In genomic region chr19:51323481-51323891, GRCh38 we compare ENCODE assay signal across 25 cellular contexts. TPM values are rescaled to one million over a fixed set of nuclear protein-coding genes. Genes with fewer than 3 reads are reported as not detected.
DNase-seq lines count a peak whose midpoint lies in the region; ATAC-seq, FAIRE-seq and TF ChIP-seq lines count a peak whose summit lies in the region.
"Had no signal": no experiment of that assay in that cellular context is flagged by ENCODE, and none has a peak within 500 bp of the region (broad histone marks: within the 10 kb centered on the region; RNA-seq: fewer than 3 reads in every experiment).

No MANE protein-coding gene starts in this region.

- no peak for ATAC-seq in HepG2
- ATAC-seq in central memory CD8-positive, alpha-beta T cell (replicated peaks; ENCODE audit: extremely low read depth, poor library complexity, severe bottlenecking): no peak
- ATAC-seq: Panc1 had no signal

- DNase-seq in HepG2 (ENCODE audit: low spot score) (no peak), retina (peak; percentile 67), DMS 273 treated with DMSO at 0.1 percent for 48 hours (lab: John Stamatoyannopoulos, UW) (no peak), DMS114 treated with DMSO at 0.1 percent for 48 hours (lab: John Stamatoyannopoulos, UW; ENCODE audit: unreplicated experiment) (no peak)
- DNase-seq in central memory CD8-positive, alpha-beta T cell (ENCODE audit: low spot score in 2 of 2): no peak
- no peak for DNase-seq in stimulated activated CD4-positive, alpha-beta T cell treated with anti-CD3 and anti-CD28 coated beads, Interleukin-15, amount 100 ng/mL, for 24 hours
- DNase-seq: CD4-positive, CD25-positive, alpha-beta regulatory T cell; EL; GDM1; KG1; MM.1S; NCI-H2029 treated with DMSO at 0.1 percent for 48 hours; NCI-H446 treated with DMSO at 0.1 percent for 48 hours; NCI-H526; NCI-H82; SHP77 had no signal

- CTCF ChIA-PET in HepG2 (lab: Yijun Ruan, JAX; ENCODE audit: low intra/inter-chr PET ratio, low total read pairs): no interaction called here

- BruUV-seq in HepG2 (replicated peaks; lab: Mats Ljungman, UMichigan): no TSS peak

- no peak for TF ChIP-seq RAD21 in liver (IDR thresholded peaks at IDR 0.05)
- TF ChIP-seq RAD21 in HepG2 (CRISPR knock-in tag; IDR thresholded peaks at IDR 0.05): no peak

- peak overlapping the region; percentile 77 for H3K27ac Mint-ChIP-seq in central memory CD8-positive, alpha-beta T cell (ENCODE audit: low read depth)
- H3K27ac Mint-ChIP-seq: CD4-positive, CD25-positive, alpha-beta regulatory T cell had no signal

- H3K27me3 Mint-ChIP-seq in central memory CD8-positive, alpha-beta T cell: peaks cover 55% of the 10 kb centered on the region

- POLR2A ChIA-PET in HepG2 (lab: Yijun Ruan, JAX): interaction anchor here (1.1 kb wide), 1 partner anchor 13 kb away, joined by 3 read pairs; no protein-coding TSS in a partner anchor

- no peak for TF ChIP-seq POLR2A in HepG2 (IDR thresholded peaks at IDR 0.05; ENCODE audit: insufficient read depth in 1 of 2, low read depth in 2 of 2, low read length in 2 of 2)

- no peaks in the 10 kb centered on the region for H3K9me3 ChIP-seq in liver (ENCODE audit: control insufficient read depth in 4 of 4, low read length in 3 of 4)
- no peaks in the 10 kb centered on the region for H3K9me3 ChIP-seq in HepG2 (ENCODE audit: low read length)

- peaks cover 0 to 9% (median under 1%) of the 10 kb centered on the region in 4 donors for H3K4me1 ChIP-seq in liver (ENCODE audit: control insufficient read depth in 4 of 4, insufficient read depth in 4 of 4, low read length in 3 of 4)
- H3K4me1 ChIP-seq in HepG2 (ENCODE audit: insufficient read depth, low read length): peaks cover 32% of the 10 kb centered on the region

- no peak overlapping the region for H3K4me3 Mint-ChIP-seq in central memory CD8-positive, alpha-beta T cell

- no peak overlapping the region for H3K4me2 ChIP-seq in HepG2 (ENCODE audit: low read depth, low read length)
- H3K4me2 ChIP-seq: BLaER1 had no signal

- in situ Hi-C loops in HepG2 (cut with HindIII; ENCODE audit: extremely low pct_ligation_motif_present, low pct_unique_long_range_greater_than_20kb): no loop called here

- peak overlapping the region; percentile 36 to 50 for H3K27ac ChIP-seq in liver (ENCODE audit: low read depth in 1 of 2, low read length in 2 of 2)
- no peak overlapping the region for H3K27ac ChIP-seq in HepG2 (ENCODE audit: extremely low read length, insufficient read depth, low read length)
- H3K27ac ChIP-seq: BLaER1, RWPE1 had no signal

- TF ChIP-seq CTCF in liver (IDR thresholded peaks at IDR 0.05; ENCODE audit: low read depth, low read length, missing input control) (no peak), HepG2 (CRISPR knock-in tag; IDR thresholded peaks at IDR 0.05) (no peak)

- intact Hi-C loops in HepG2 (cut with micrococcal nuclease; ENCODE audit: unreplicated experiment): no loop called here

- TF ChIP-seq EP300 in HepG2 (IDR thresholded peaks at IDR 0.05; ENCODE audit: low read depth in 2 of 2, low read length in 2 of 2) (no peak), HepG2 (CRISPR knock-in tag; IDR thresholded peaks at IDR 0.05; ENCODE audit: borderline replicate concordance) (no peak)

- H3K27me3 ChIP-seq in liver (ENCODE audit: control insufficient read depth in 4 of 4, insufficient read depth in 4 of 4, low read length in 3 of 4) (peaks cover 0 to 4% (median 0%) of the 10 kb centered on the region in 4 donors), HepG2 (ENCODE audit: control insufficient read depth in 1 of 2, insufficient read depth in 2 of 2, low read length in 2 of 2) (peaks cover 8 to 45% of the 10 kb centered on the region in 2 experiments; a peak in 4 of 5 replicates)

- 75% methylated on average over 22 of the region's 22 CpGs for whole genome bisulfite sequencing in liver
- WGBS in HepG2 (ENCODE audit: low lambda C conversion rate): 30% methylated on average over 15 of the region's 22 CpGs

- H2AFZ ChIP-seq in HepG2 (ENCODE audit: low read length): no peak overlapping the region

- H3K9ac ChIP-seq in liver (ENCODE audit: low read depth in 1 of 2, low read length in 2 of 2) (no peak overlapping the region), HepG2 (ENCODE audit: insufficient read depth, low read depth, low read length) (no peak overlapping the region)
- H3K9ac ChIP-seq: BLaER1 had no signal

- H3K4me1 Mint-ChIP-seq in central memory CD8-positive, alpha-beta T cell: no peaks in the 10 kb centered on the region

- no peaks in the 10 kb centered on the region for H3K36me3 ChIP-seq in liver (ENCODE audit: control insufficient read depth in 4 of 4, insufficient read depth in 3 of 4, low read depth in 1 of 4, low read length in 3 of 4)
- H3K36me3 ChIP-seq in HepG2 (replicated peaks in 1 of 2; ENCODE audit: control insufficient read depth in 1 of 2, insufficient read depth in 2 of 2, low read length in 2 of 2): no peaks in the 10 kb centered on the region
- H3K36me3 ChIP-seq: BLaER1 had no signal

- no peaks in the 10 kb centered on the region for H3K9me3 Mint-ChIP-seq in central memory CD8-positive, alpha-beta T cell

- H3K4me3 ChIP-seq in liver (ENCODE audit: low read depth in 1 of 3, low read length in 3 of 3): no peak overlapping the region
- H3K4me3 ChIP-seq in HepG2 (replicated peaks in 1 of 3; ENCODE audit: insufficient read depth in 1 of 3, low read depth in 2 of 3, low read length in 3 of 3): no peak overlapping the region
- H3K4me3 ChIP-seq: BLaER1 had no signal

- H3K36me3 Mint-ChIP-seq in central memory CD8-positive, alpha-beta T cell (ENCODE audit: insufficient read depth): peaks cover 2% of the 10 kb centered on the region
- H3K36me3 Mint-ChIP-seq: CD4-positive, CD25-positive, alpha-beta regulatory T cell had no signal

- H4K20me1 ChIP-seq in HepG2 (ENCODE audit: insufficient read depth, low read length): no peaks in the 10 kb centered on the region

- FAIRE-seq in HepG2 (lab: Jason Lieb, UNC): no peak
- FAIRE-seq: D721Med, GM12891 had no signal

- no peaks in the 10 kb centered on the region for H3K79me2 ChIP-seq in HepG2 (ENCODE audit: insufficient read depth, low read length)

RNA-seq across cellular contexts. Expression of gene IGLON5, which starts 12.0 kb away (rescaled TPM):
- total RNA-seq in liver: under 1 TPM in 1 of 2 donors, not detected in 1; 0.25 TPM
- polyA plus RNA-seq in liver: under 1 TPM; 0.25 to 0.46 TPM
- 0.04 TPM in 1 of 2 replicates, not detected in the other for total RNA-seq in HepG2 (2016; rRNA removed; fragmentation: Illumina TruSeq; extraction: Trizol)
- not detected in 2 replicates for total RNA-seq in HepG2 (2016; cell fraction: cytosol; rRNA removed; fragmentation: Illumina TruSeq; extraction: Trizol; ENCODE audit: low read depth)
- not detected in 2 replicates for total RNA-seq in HepG2 (2016; cell fraction: insoluble cytoplasmic fraction; rRNA removed; fragmentation: Illumina TruSeq; extraction: Trizol)
- total RNA-seq in HepG2 (2016; cell fraction: membrane; rRNA removed; fragmentation: Illumina TruSeq; extraction: Trizol): not detected in 2 replicates
- total RNA-seq in HepG2 (2016; cell fraction: nucleus; rRNA removed; fragmentation: Illumina TruSeq; extraction: Trizol): not detected in 2 replicates
- 5.7 and 6.2 TPM in 2 replicates for polyA plus RNA-seq in HepG2 (2011; rRNA removed)
- polyA plus RNA-seq in HepG2 (2011; cell fraction: cytosol; rRNA removed): 6.3 and 7.1 TPM in 2 replicates
- polyA plus RNA-seq in HepG2 (2011; cell fraction: nucleus; rRNA removed): 5.8 and 6.8 TPM in 2 replicates
- 2.9 and 6.1 TPM in 2 replicates for polyA plus RNA-seq in HepG2 (2012)
- not detected in 2 replicates for polyA plus RNA-seq in HepG2 (2016; cell fraction: cytosol; fragmentation: Illumina TruSeq; extraction: Trizol; ENCODE audit: low read depth)
- polyA plus RNA-seq in HepG2 (2016; cell fraction: insoluble cytoplasmic fraction; fragmentation: Illumina TruSeq; extraction: Trizol; ENCODE audit: low read depth): not detected in 2 replicates
- polyA plus RNA-seq in HepG2 (2016; cell fraction: membrane; fragmentation: Illumina TruSeq; extraction: Trizol; ENCODE audit: low read depth): not detected in 2 replicates
- not detected in 2 replicates for polyA plus RNA-seq in HepG2 (2016; cell fraction: nucleus; fragmentation: Illumina TruSeq; extraction: Trizol; ENCODE audit: insufficient read depth, low read depth)
- polyA minus RNA-seq in HepG2 (2011; rRNA and poly(A)+ RNA removed; ENCODE audit: low replicate concordance): 2.6 TPM in 1 of 2 replicates, not detected in the other
- polyA minus RNA-seq in HepG2 (2011; cell fraction: cytosol; rRNA and poly(A)+ RNA removed): 0.40 and 0.62 TPM in 2 replicates
- 0.37 and 0.39 TPM in 2 replicates for polyA minus RNA-seq in HepG2 (2011; cell fraction: nucleus; rRNA and poly(A)+ RNA removed)
- total RNA-seq: A172; CD4-positive, CD25-positive, alpha-beta regulatory T cell; HT1080 had no signal
- polyA plus RNA-seq: CD4-positive, CD25-positive, alpha-beta regulatory T cell had no signal

RNA-seq across cellular contexts. Expression of gene VSIG10L, which starts 18.5 kb away (rescaled TPM):
- total RNA-seq in liver: under 1 TPM; 0.75 to 0.92 TPM
- 1 to 10 TPM in 1 of 2 donors, under 1 TPM in 1; 0.60 to 1.8 TPM for polyA plus RNA-seq in liver
- total RNA-seq in HepG2 (2016; rRNA removed; fragmentation: Illumina TruSeq; extraction: Trizol): 1.8 and 2.7 TPM in 2 replicates
- 0.62 and 1.0 TPM in 2 replicates for total RNA-seq in HepG2 (2016; cell fraction: cytosol; rRNA removed; fragmentation: Illumina TruSeq; extraction: Trizol; ENCODE audit: low read depth)
- total RNA-seq in HepG2 (2016; cell fraction: insoluble cytoplasmic fraction; rRNA removed; fragmentation: Illumina TruSeq; extraction: Trizol): 1.4 and 2.7 TPM in 2 replicates
- 1.7 and 1.8 TPM in 2 replicates for total RNA-seq in HepG2 (2016; cell fraction: membrane; rRNA removed; fragmentation: Illumina TruSeq; extraction: Trizol)
- 3.5 and 4.0 TPM in 2 replicates for total RNA-seq in HepG2 (2016; cell fraction: nucleus; rRNA removed; fragmentation: Illumina TruSeq; extraction: Trizol)
- 8.0 and 8.5 TPM in 2 replicates for polyA plus RNA-seq in HepG2 (2011; rRNA removed)
- 3.0 and 3.1 TPM in 2 replicates for polyA plus RNA-seq in HepG2 (2011; cell fraction: cytosol; rRNA removed)
- polyA plus RNA-seq in HepG2 (2011; cell fraction: nucleus; rRNA removed): 31.6 and 35.6 TPM in 2 replicates
- 6.0 and 7.0 TPM in 2 replicates for polyA plus RNA-seq in HepG2 (2012)
- polyA plus RNA-seq in HepG2 (2016; cell fraction: cytosol; fragmentation: Illumina TruSeq; extraction: Trizol; ENCODE audit: low read depth): 1.5 and 1.7 TPM in 2 replicates
- polyA plus RNA-seq in HepG2 (2016; cell fraction: insoluble cytoplasmic fraction; fragmentation: Illumina TruSeq; extraction: Trizol; ENCODE audit: low read depth): 3.4 and 4.1 TPM in 2 replicates
- polyA plus RNA-seq in HepG2 (2016; cell fraction: membrane; fragmentation: Illumina TruSeq; extraction: Trizol; ENCODE audit: low read depth): 3.5 and 3.7 TPM in 2 replicates
- 13.3 and 13.8 TPM in 2 replicates for polyA plus RNA-seq in HepG2 (2016; cell fraction: nucleus; fragmentation: Illumina TruSeq; extraction: Trizol; ENCODE audit: insufficient read depth, low read depth)
- 0.75 and 3.1 TPM in 2 replicates for polyA minus RNA-seq in HepG2 (2011; rRNA and poly(A)+ RNA removed; ENCODE audit: low replicate concordance)
- 1.5 and 1.7 TPM in 2 replicates for polyA minus RNA-seq in HepG2 (2011; cell fraction: cytosol; rRNA and poly(A)+ RNA removed)
- polyA minus RNA-seq in HepG2 (2011; cell fraction: nucleus; rRNA and poly(A)+ RNA removed): 7.2 and 9.5 TPM in 2 replicates

RNA-seq across cellular contexts. Expression of gene ETFB, which starts 42.7 kb away (rescaled TPM):
- total RNA-seq in liver (100 to 1,000 TPM; 129 to 324 TPM), HepG2 (2016; rRNA removed; fragmentation: Illumina TruSeq; extraction: Trizol) (678 and 853 TPM in 2 replicates)
- polyA plus RNA-seq in liver (100 to 1,000 TPM; 610 to 713 TPM), HepG2 (2011; rRNA removed) (1,171 and 1,314 TPM in 2 replicates)
- 187 and 190 TPM in 2 replicates for total RNA-seq in HepG2 (2016; cell fraction: cytosol; rRNA removed; fragmentation: Illumina TruSeq; extraction: Trizol; ENCODE audit: low read depth)
- 701 and 868 TPM in 2 replicates for total RNA-seq in HepG2 (2016; cell fraction: insoluble cytoplasmic fraction; rRNA removed; fragmentation: Illumina TruSeq; extraction: Trizol)
- 206 and 231 TPM in 2 replicates for total RNA-seq in HepG2 (2016; cell fraction: membrane; rRNA removed; fragmentation: Illumina TruSeq; extraction: Trizol)
- 228 and 251 TPM in 2 replicates for total RNA-seq in HepG2 (2016; cell fraction: nucleus; rRNA removed; fragmentation: Illumina TruSeq; extraction: Trizol)
- polyA plus RNA-seq in HepG2 (2011; cell fraction: cytosol; rRNA removed): 1,380 and 2,015 TPM in 2 replicates
- polyA plus RNA-seq in HepG2 (2011; cell fraction: nucleus; rRNA removed): 550 and 597 TPM in 2 replicates
- polyA plus RNA-seq in HepG2 (2012): 654 and 683 TPM in 2 replicates
- polyA plus RNA-seq in HepG2 (2016; cell fraction: cytosol; fragmentation: Illumina TruSeq; extraction: Trizol; ENCODE audit: low read depth): 206 and 220 TPM in 2 replicates
- polyA plus RNA-seq in HepG2 (2016; cell fraction: insoluble cytoplasmic fraction; fragmentation: Illumina TruSeq; extraction: Trizol; ENCODE audit: low read depth): 802 and 838 TPM in 2 replicates
- 172 and 183 TPM in 2 replicates for polyA plus RNA-seq in HepG2 (2016; cell fraction: membrane; fragmentation: Illumina TruSeq; extraction: Trizol; ENCODE audit: low read depth)
- 373 and 382 TPM in 2 replicates for polyA plus RNA-seq in HepG2 (2016; cell fraction: nucleus; fragmentation: Illumina TruSeq; extraction: Trizol; ENCODE audit: insufficient read depth, low read depth)
- polyA minus RNA-seq in HepG2 (2011; rRNA and poly(A)+ RNA removed; ENCODE audit: low replicate concordance): 108 and 610 TPM in 2 replicates
- 250 and 276 TPM in 2 replicates for polyA minus RNA-seq in HepG2 (2011; cell fraction: cytosol; rRNA and poly(A)+ RNA removed)
- 141 and 147 TPM in 2 replicates for polyA minus RNA-seq in HepG2 (2011; cell fraction: nucleus; rRNA and poly(A)+ RNA removed)

RNA-seq across cellular contexts. Expression of gene CLDND2, which starts 45.3 kb away (rescaled TPM):
- total RNA-seq in liver (not detected), HepG2 (2016; rRNA removed; fragmentation: Illumina TruSeq; extraction: Trizol) (1.1 and 1.8 TPM in 2 replicates)
- polyA plus RNA-seq in liver (1 to 10 TPM in 1 of 2 donors, under 1 TPM in 1; 0.22 to 3.0 TPM), HepG2 (2011; rRNA removed) (0.84 and 1.6 TPM in 2 replicates)
- total RNA-seq in HepG2 (2016; cell fraction: cytosol; rRNA removed; fragmentation: Illumina TruSeq; extraction: Trizol; ENCODE audit: low read depth): 2.7 and 4.1 TPM in 2 replicates
- total RNA-seq in HepG2 (2016; cell fraction: insoluble cytoplasmic fraction; rRNA removed; fragmentation: Illumina TruSeq; extraction: Trizol): 2.4 TPM in 1 of 2 replicates, not detected in the other
- total RNA-seq in HepG2 (2016; cell fraction: membrane; rRNA removed; fragmentation: Illumina TruSeq; extraction: Trizol): 2.3 TPM in 2 replicates
- total RNA-seq in HepG2 (2016; cell fraction: nucleus; rRNA removed; fragmentation: Illumina TruSeq; extraction: Trizol): 2.7 and 6.2 TPM in 2 replicates
- polyA plus RNA-seq in HepG2 (2011; cell fraction: cytosol; rRNA removed): not detected in 2 replicates
- polyA plus RNA-seq in HepG2 (2011; cell fraction: nucleus; rRNA removed): 1.3 and 2.4 TPM in 2 replicates
- polyA plus RNA-seq in HepG2 (2012): 3.7 and 5.0 TPM in 2 replicates
- 3.6 and 5.6 TPM in 2 replicates for polyA plus RNA-seq in HepG2 (2016; cell fraction: cytosol; fragmentation: Illumina TruSeq; extraction: Trizol; ENCODE audit: low read depth)
- polyA plus RNA-seq in HepG2 (2016; cell fraction: insoluble cytoplasmic fraction; fragmentation: Illumina TruSeq; extraction: Trizol; ENCODE audit: low read depth): 1.3 and 2.6 TPM in 2 replicates
- 2.3 and 2.8 TPM in 2 replicates for polyA plus RNA-seq in HepG2 (2016; cell fraction: membrane; fragmentation: Illumina TruSeq; extraction: Trizol; ENCODE audit: low read depth)
- 5.7 and 13.4 TPM in 2 replicates for polyA plus RNA-seq in HepG2 (2016; cell fraction: nucleus; fragmentation: Illumina TruSeq; extraction: Trizol; ENCODE audit: insufficient read depth, low read depth)
- polyA minus RNA-seq in HepG2 (2011; rRNA and poly(A)+ RNA removed; ENCODE audit: low replicate concordance): 1.4 TPM in 1 of 2 replicates, not detected in the other
- polyA minus RNA-seq in HepG2 (2011; cell fraction: cytosol; rRNA and poly(A)+ RNA removed): not detected in 2 replicates
- 3.0 and 4.2 TPM in 2 replicates for polyA minus RNA-seq in HepG2 (2011; cell fraction: nucleus; rRNA and poly(A)+ RNA removed)
- total RNA-seq: A172; CD4-positive, CD25-positive, alpha-beta regulatory T cell; H4; HT1080 had no signal

RNA-seq across cellular contexts. Expression of gene NKG7, which starts 49.0 kb away (rescaled TPM):
- total RNA-seq in liver: 10 to 100 TPM in 1 of 2 donors, 1 to 10 TPM in 1; 2.0 to 13.6 TPM
- 1 to 10 TPM; 5.3 to 6.2 TPM for polyA plus RNA-seq in liver
- not detected in 2 replicates for total RNA-seq in HepG2 (2016; rRNA removed; fragmentation: Illumina TruSeq; extraction: Trizol)
- total RNA-seq in HepG2 (2016; cell fraction: cytosol; rRNA removed; fragmentation: Illumina TruSeq; extraction: Trizol; ENCODE audit: low read depth): not detected in 2 replicates
- not detected in 2 replicates for total RNA-seq in HepG2 (2016; cell fraction: insoluble cytoplasmic fraction; rRNA removed; fragmentation: Illumina TruSeq; extraction: Trizol)
- not detected in 2 replicates for total RNA-seq in HepG2 (2016; cell fraction: membrane; rRNA removed; fragmentation: Illumina TruSeq; extraction: Trizol)
- total RNA-seq in HepG2 (2016; cell fraction: nucleus; rRNA removed; fragmentation: Illumina TruSeq; extraction: Trizol): not detected in 2 replicates
- polyA plus RNA-seq in HepG2 (2011; rRNA removed): 0.21 and 0.40 TPM in 2 replicates
- 0.16 TPM in 1 of 2 replicates, not detected in the other for polyA plus RNA-seq in HepG2 (2011; cell fraction: cytosol; rRNA removed)
- not detected in 2 replicates for polyA plus RNA-seq in HepG2 (2011; cell fraction: nucleus; rRNA removed)
- 0.25 and 0.42 TPM in 2 replicates for polyA plus RNA-seq in HepG2 (2012)
- not detected in 2 replicates for polyA plus RNA-seq in HepG2 (2016; cell fraction: cytosol; fragmentation: Illumina TruSeq; extraction: Trizol; ENCODE audit: low read depth)
- polyA plus RNA-seq in HepG2 (2016; cell fraction: insoluble cytoplasmic fraction; fragmentation: Illumina TruSeq; extraction: Trizol; ENCODE audit: low read depth): not detected in 2 replicates
- polyA plus RNA-seq in HepG2 (2016; cell fraction: membrane; fragmentation: Illumina TruSeq; extraction: Trizol; ENCODE audit: low read depth): not detected in 2 replicates
- not detected in 2 replicates for polyA plus RNA-seq in HepG2 (2016; cell fraction: nucleus; fragmentation: Illumina TruSeq; extraction: Trizol; ENCODE audit: insufficient read depth, low read depth)
- not detected in 2 replicates for polyA minus RNA-seq in HepG2 (2011; rRNA and poly(A)+ RNA removed; ENCODE audit: low replicate concordance)
- polyA minus RNA-seq in HepG2 (2011; cell fraction: cytosol; rRNA and poly(A)+ RNA removed): not detected in 2 replicates
- polyA minus RNA-seq in HepG2 (2011; cell fraction: nucleus; rRNA and poly(A)+ RNA removed): not detected in 2 replicates
- total RNA-seq: A172, H4, HT1080 had no signal
